Comparison of ENCODE assay signal across 8 cellular contexts in the genomic region with DNA sequence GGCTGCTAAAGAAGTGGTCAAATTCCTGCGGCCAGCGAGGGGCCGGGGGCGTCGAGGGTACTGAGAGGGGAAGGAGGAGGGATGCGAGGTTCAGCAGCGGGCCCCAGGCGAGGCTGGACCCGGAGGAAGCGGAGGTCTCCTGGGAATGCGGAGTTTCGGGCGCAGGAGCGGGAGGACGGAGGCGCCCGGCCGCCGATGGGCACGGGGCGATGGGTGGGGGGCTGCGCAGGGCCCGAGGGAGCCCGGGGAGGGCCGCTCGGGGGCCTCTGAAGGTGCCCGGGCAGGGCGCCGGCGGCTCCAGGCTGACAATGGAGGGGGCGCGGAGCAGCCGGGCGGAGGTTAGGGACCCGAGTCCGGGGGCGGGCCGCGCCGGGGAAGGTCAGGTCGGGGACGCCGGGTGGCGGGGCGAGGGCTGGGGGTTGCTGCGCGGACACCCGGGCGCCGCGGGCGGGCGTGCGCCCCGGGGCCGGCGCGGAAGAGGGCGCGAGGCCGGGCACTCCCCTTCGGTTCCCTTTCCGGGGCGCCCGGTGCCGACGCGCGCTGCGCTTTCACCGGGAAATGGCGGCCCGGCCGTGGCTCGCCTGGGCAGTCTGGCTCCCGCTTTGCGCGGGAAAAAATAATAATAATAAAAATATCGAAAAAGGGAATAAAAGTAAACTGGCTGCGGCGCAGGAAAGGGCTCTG. TPM values are rescaled to one million over a fixed set of nuclear protein-coding genes. Genes with fewer than 3 reads are reported as not detected.
DNase-seq lines count a peak whose midpoint lies in the region; ATAC-seq and TF ChIP-seq lines count a peak whose summit lies in the region.

No MANE protein-coding gene starts in this region.

- peak; percentile 48 for ATAC-seq in stimulated activated naive CD8-positive, alpha-beta T cell treated with anti-CD3 and anti-CD28 coated beads, Interleukin-15, Interleukin-2, amounts not matched to agents 100 U/mL and 50 U/mL, for 24 hours
- ATAC-seq in HG03135 (IDR thresholded peaks at IDR 0.05; ENCODE audit: unreplicated experiment), result no peak
- no peak for ATAC-seq in GM21526 (IDR thresholded peaks at IDR 0.05; ENCODE audit: low FRiP score, unreplicated experiment)

- H3K4me1 ChIP-seq in mammary epithelial cell (ENCODE audit: insufficient read depth, low read length), result no peaks in the 10 kb centered on the region

- in situ Hi-C loops in mammary epithelial cell (cut with MboI; ENCODE audit: low sequenced_read_pairs in 2 of 2), result no loop called here

- peaks cover 15% of the 10 kb centered on the region for H3K79me2 ChIP-seq in mammary epithelial cell (ENCODE audit: insufficient read depth, low read length)

- H3K9ac ChIP-seq in mammary epithelial cell (ENCODE audit: insufficient read depth, low read length), result peak overlapping the region; percentile 50

- 0% methylated on average over 7 of the region's 81 CpGs for WGBS in mammary epithelial cell (ENCODE audit: low coverage, missing lambda C conversion rate)

- DNase-seq in AG09309 (ENCODE audit: low read depth) (no peak), HL-60 (ENCODE audit: low read depth in 1 of 2, low spot score in 1 of 2) (no peak), mammary epithelial cell (peak; percentile 27), kidney tubule cell (ENCODE audit: low spot score) (peak; percentile 45), NCI-H2081 treated with DMSO at 0.1 percent for 48 hours (lab: John Stamatoyannopoulos, UW) (no peak)
- DNase-seq in stimulated activated naive CD8-positive, alpha-beta T cell treated with anti-CD3 and anti-CD28 coated beads, Interleukin-15, Interleukin-2, amounts not matched to agents 100 U/mL and 50 U/mL, for 24 hours, result peak; percentile 29

- no peaks in the 10 kb centered on the region for H4K20me1 ChIP-seq in mammary epithelial cell (ENCODE audit: insufficient read depth, low read length)

- CTCF ChIA-PET in mammary epithelial cell (lab: Charles Lee; ENCODE audit: low non-redundant PET), result no interaction called here

- H3K27ac ChIP-seq in HL-60 (replicated peaks) (no peak overlapping the region), mammary epithelial cell (ENCODE audit: insufficient read depth, low read depth, low read length) (peak overlapping the region; percentile 61)

- peak overlapping the region; percentile 52 for H3K4me3 ChIP-seq in AG09309 (ENCODE audit: control insufficient read depth, low read depth, low read length)
- peak overlapping the region; percentile 53 for H3K4me3 ChIP-seq in HL-60 (replicated peaks; ENCODE audit: insufficient read depth, low read length)
- H3K4me3 ChIP-seq in mammary epithelial cell (replicated peaks in 1 of 3; ENCODE audit: insufficient read depth in 1 of 3, low read depth in 2 of 3, low read length in 3 of 3), result peak overlapping the region; percentile 70 to 96 (median 81)

- TF ChIP-seq CTCF in AG09309 (IDR thresholded peaks at IDR 0.05; ENCODE audit: control insufficient read depth, insufficient read depth, low read depth, low read length, missing control alignments) (no peak), HL-60 (IDR thresholded peaks at IDR 0.05; ENCODE audit: insufficient read depth, low read length) (no peak), mammary epithelial cell (conservative IDR thresholded peaks at IDR 0.05 in 1 of 2, IDR thresholded peaks at IDR 0.05 in 1 of 2; ENCODE audit: extremely low read depth in 1 of 2, insufficient read depth in 1 of 2, low read depth in 1 of 2, low read length in 2 of 2) (no peak)

- BruUV-seq in mammary epithelial cell (replicated peaks; lab: Mats Ljungman, UMichigan), result no TSS peak

- no peaks in the 10 kb centered on the region for H3K36me3 ChIP-seq in mammary epithelial cell (ENCODE audit: insufficient read depth, low read length)

- H3K9me3 ChIP-seq in mammary epithelial cell (replicated peaks; ENCODE audit: insufficient read depth, low read length), result no peaks in the 10 kb centered on the region

- dilution Hi-C loops in mammary epithelial cell (cut with HindIII; ENCODE audit: low sequenced_read_pairs), result no loop called here

- intact Hi-C loops in mammary epithelial cell (cut with micrococcal nuclease), result loop anchor here (5.0 kb wide), 1 partner anchor 94 kb away; the partner anchor contains the start of gene TYSND1

- peak overlapping the region; percentile 99 for H2AFZ ChIP-seq in mammary epithelial cell (ENCODE audit: low read depth, low read length)

- H3K27me3 ChIP-seq in HL-60 (ENCODE audit: insufficient read depth, poor library complexity, severe bottlenecking) (peaks cover 51% of the 10 kb centered on the region), mammary epithelial cell (ENCODE audit: insufficient read depth, low read length) (no peaks in the 10 kb centered on the region)

- peak overlapping the region; percentile 98 for H3K4me2 ChIP-seq in mammary epithelial cell (ENCODE audit: insufficient read depth, low read depth, low read length)

RNA-seq across cellular contexts. Expression of gene MACROH2A2, which starts 0.7 kb away (rescaled TPM):
- 10 to 100 TPM; 17.8 to 32.6 TPM for total RNA-seq in mammary epithelial cell
- 21.6 TPM for polyA plus RNA-seq in mammary epithelial cell
- polyA minus RNA-seq in mammary epithelial cell, result 28.5 TPM

Comparison
In these comparisons a context has a peak if more than half of its experiments do, and no peak if none do; other contexts are left out.
1. DNase-seq: peak in mammary epithelial cell (single experiment), kidney tubule cell (single experiment) and stimulated activated naive CD8-positive, alpha-beta T cell treated with anti-CD3 and anti-CD28 coated beads, Interleukin-15, Interleukin-2, amounts not matched to agents 100 U/mL and 50 U/mL, for 24 hours (single experiment); none in AG09309 (single experiment), HL-60 (0 of 2) and NCI-H2081 treated with DMSO at 0.1 percent for 48 hours (single experiment).
2. Peak in every context shown above with its lines, with median percentiles within 50 percentile points of each other: H3K4me3 ChIP-seq.